In genomic region chr16:31376705-31377104, GRCh38 we compare ENCODE assay signal across 28 cellular contexts. TPM values are rescaled to one million over a fixed set of nuclear protein-coding genes. Genes with fewer than 3 reads are reported as not detected.
"Had no signal": no experiment of that assay in that cellular context is flagged by ENCODE, and none has a peak within 500 bp of the region (broad histone marks: within the 10 kb centered on the region; RNA-seq: fewer than 3 reads in every experiment).

No MANE protein-coding gene starts in this region.

- H3K27me3 Mint-ChIP-seq: activated naive CD8-positive, alpha-beta T cell had no signal

- H3K27me3 ChIP-seq: brain microvascular endothelial cell, Peyer's patch had no signal

- H3K9me3 ChIP-seq: Peyer's patch, SJSA1 had no signal

- H3K4me3 Mint-ChIP-seq: activated CD8-positive, alpha-beta T cell treated with anti-CD3 and anti-CD28 coated beads, Interleukin-2, amount 10 ng/mL, durations not matched to agents 7 days and 5 days; activated naive CD4-positive, alpha-beta T cell treated with anti-CD3 and anti-CD28 coated beads for 36 hours; activated naive CD8-positive, alpha-beta T cell; activated T-cell treated with anti-CD3 and anti-CD28 coated beads, Interleukin-2, amount 50 U/mL, for 24 hours had no signal

- H3K36me3 ChIP-seq: brain microvascular endothelial cell, cardiac muscle cell, Peyer's patch, SJSA1 had no signal

- H3K4me3 ChIP-seq: cardiac muscle cell, Peyer's patch, SJSA1 had no signal

- H3K27ac Mint-ChIP-seq: activated CD8-positive, alpha-beta T cell treated with anti-CD3 and anti-CD28 coated beads, Interleukin-2, amount 10 ng/mL, durations not matched to agents 7 days and 5 days; activated naive CD4-positive, alpha-beta T cell treated with anti-CD3 and anti-CD28 coated beads for 36 hours; activated naive CD8-positive, alpha-beta T cell; activated T-cell treated with anti-CD3 and anti-CD28 coated beads, Interleukin-2, amount 50 U/mL, for 24 hours had no signal

- DNase-seq: activated CD4-positive, alpha-beta T cell treated with anti-CD3 and anti-CD28 coated beads for 4 hours; activated CD8-positive, alpha-beta T cell treated with anti-CD3 and anti-CD28 coated beads, Interleukin-2, amount 10 ng/mL, durations not matched to agents 7 days and 5 days; activated gamma-delta T cell; activated naive CD4-positive, alpha-beta T cell treated with anti-CD3 and anti-CD28 coated beads for 36 hours; activated T-cell treated with anti-CD3 and anti-CD28 coated beads, Interleukin-2, amount 50 U/mL, for 24 hours; amygdala; brain microvascular endothelial cell; MV-4-11; NCI-H1092 treated with DMSO at 0.1 percent for 48 hours; NCI-H1417 treated with DMSO at 0.1 percent for 48 hours; NCI-H1694; NCI-H2029; NCI-H2107; NCI-H2171 treated with DMSO at 0.1 percent for 48 hours; NCI-H345; NCI-H510A; NCI-H526 treated with DMSO at 0.1 percent for 48 hours; NCI-H82; NK-92 treated with Interleukin-12 subunit alpha and Interleukin-12 subunit beta, amount 100 ng/mL, for 24 hours; SW 1271 had no signal

- H3K9me3 Mint-ChIP-seq: activated T-cell treated with anti-CD3 and anti-CD28 coated beads, Interleukin-2, amount 50 U/mL, for 24 hours had no signal

- H3K4me1 ChIP-seq: Peyer's patch, SJSA1 had no signal

- ATAC-seq: activated CD8-positive, alpha-beta T cell treated with anti-CD3 and anti-CD28 coated beads, Interleukin-2, amount 10 ng/mL, durations not matched to agents 7 days and 5 days; SK-N-SH treated with all-trans-retinoic acid at 6 μM for 48 hours had no signal

RNA-seq across cellular contexts. Expression of gene ITGAD, which starts 16.4 kb away (rescaled TPM):
- total RNA-seq: activated naive CD4-positive, alpha-beta T cell treated with anti-CD3 and anti-CD28 coated beads for 36 hours; astrocyte; cardiac muscle cell; MCF 10A; SJSA1; T-helper 1 cell treated with Interleukin-12 subunit alpha and Interleukin-12 subunit beta and Interleukin-4 antibody, amounts not matched to agents 30 ng/mL and 1 ng/mL, for 36 hours had no signal
- polyA plus RNA-seq: cardiac muscle cell had no signal

RNA-seq across cellular contexts. Expression of gene ITGAX, which starts 21.7 kb away (rescaled TPM):
- total RNA-seq: SJSA1 had no signal
- polyA plus RNA-seq: cardiac muscle cell had no signal

RNA-seq across cellular contexts. Expression of gene COX6A2, which starts 51.5 kb away (rescaled TPM):
- total RNA-seq: activated CD8-positive, alpha-beta T cell treated with anti-CD3 and anti-CD28 coated beads, Interleukin-2, amount 10 ng/mL, durations not matched to agents 7 days and 5 days; activated naive CD4-positive, alpha-beta T cell treated with anti-CD3 and anti-CD28 coated beads for 36 hours; astrocyte; MCF 10A; Peyer's patch; SJSA1; T-helper 1 cell treated with Interleukin-12 subunit alpha and Interleukin-12 subunit beta and Interleukin-4 antibody, amounts not matched to agents 30 ng/mL and 1 ng/mL, for 36 hours had no signal
